Comparison of ENCODE assay signal across 18 cellular contexts in the genomic region with DNA sequence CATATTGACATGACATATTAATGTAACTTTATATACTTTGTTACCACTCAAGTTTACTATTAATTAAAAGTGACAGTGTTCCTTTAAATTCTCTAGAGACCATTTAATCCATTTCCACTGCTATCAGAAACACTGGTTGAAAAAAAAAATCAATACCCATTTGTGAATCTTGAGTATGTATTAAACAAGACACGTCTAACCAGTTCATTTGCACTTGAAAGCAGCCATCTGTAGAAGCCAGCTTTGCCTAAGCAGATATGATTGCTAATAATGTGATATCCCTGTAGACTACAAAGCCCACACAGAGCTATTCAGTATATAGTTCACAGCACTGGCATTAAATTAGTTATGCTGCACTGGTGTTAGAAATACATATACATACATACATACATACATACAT.
"Had no signal": no experiment of that assay in that cellular context is flagged by ENCODE, and none has a peak within 500 bp of the region (broad histone marks: within the 10 kb centered on the region; RNA-seq: fewer than 3 reads in every experiment).

No MANE protein-coding gene starts in this region.

- H3K4me1 ChIP-seq: breast epithelium, right atrium auricular region, tibial artery, uterus had no signal

- H3K4me1 Mint-ChIP-seq: activated CD4-positive, alpha-beta memory T cell treated with anti-CD3 and anti-CD28 coated beads, Interleukin-2, amount 10 ng/mL, durations not matched to agents 7 days and 5 days; activated CD4-positive, alpha-beta T cell treated with anti-CD3 and anti-CD28 coated beads for 36 hours; activated naive CD8-positive, alpha-beta T cell treated with anti-CD3 and anti-CD28 coated beads for 36 hours; stimulated activated effector memory CD8-positive, alpha-beta T cell treated with anti-CD3 and anti-CD28 coated beads, Interleukin-12 subunit alpha, Interleukin-12 subunit beta, amount 100 ng/mL, for 72 hours had no signal

- H3K36me3 ChIP-seq: breast epithelium, right atrium auricular region, uterus had no signal

- H3K4me3 ChIP-seq: breast epithelium, hepatocyte, right atrium auricular region, smooth muscle cell, tibial artery, uterus had no signal

- H3K9me3 Mint-ChIP-seq: activated CD4-positive, alpha-beta memory T cell treated with anti-CD3 and anti-CD28 coated beads, Interleukin-2, amount 10 ng/mL, durations not matched to agents 7 days and 5 days; activated naive CD8-positive, alpha-beta T cell treated with anti-CD3 and anti-CD28 coated beads for 36 hours; natural killer cell treated with Interleukin-12 subunit alpha and Interleukin-12 subunit beta and Interleukin-15 and Interleukin-18, amount 100 ng/mL, for 72 hours; stimulated activated effector memory CD8-positive, alpha-beta T cell treated with anti-CD3 and anti-CD28 coated beads, Interleukin-12 subunit alpha, Interleukin-12 subunit beta, amount 100 ng/mL, for 72 hours had no signal

- H3K27me3 ChIP-seq: breast epithelium, hepatocyte, right atrium auricular region, tibial artery, uterus had no signal

- H3K27me3 Mint-ChIP-seq: activated CD4-positive, alpha-beta memory T cell treated with anti-CD3 and anti-CD28 coated beads, Interleukin-2, amount 10 ng/mL, durations not matched to agents 7 days and 5 days; activated CD4-positive, alpha-beta T cell treated with anti-CD3 and anti-CD28 coated beads for 36 hours; activated naive CD8-positive, alpha-beta T cell treated with anti-CD3 and anti-CD28 coated beads for 36 hours; natural killer cell treated with Interleukin-12 subunit alpha and Interleukin-12 subunit beta and Interleukin-15 and Interleukin-18, amount 100 ng/mL, for 72 hours had no signal

- ATAC-seq: activated CD4-positive, alpha-beta T cell treated with anti-CD3 and anti-CD28 coated beads for 36 hours; left ventricle myocardium superior; natural killer cell treated with Interleukin-12 subunit alpha and Interleukin-12 subunit beta and Interleukin-15 and Interleukin-18, amount 100 ng/mL, for 72 hours; stimulated activated effector memory CD8-positive, alpha-beta T cell treated with anti-CD3 and anti-CD28 coated beads, Interleukin-12 subunit alpha, Interleukin-12 subunit beta, amount 100 ng/mL, for 72 hours had no signal

- H3K27ac ChIP-seq: breast epithelium, right atrium auricular region, tibial artery, uterus had no signal

- H3K27ac Mint-ChIP-seq: activated CD4-positive, alpha-beta memory T cell treated with anti-CD3 and anti-CD28 coated beads, Interleukin-2, amount 10 ng/mL, durations not matched to agents 7 days and 5 days; activated CD4-positive, alpha-beta T cell treated with anti-CD3 and anti-CD28 coated beads for 36 hours; activated naive CD8-positive, alpha-beta T cell treated with anti-CD3 and anti-CD28 coated beads for 36 hours; natural killer cell treated with Interleukin-12 subunit alpha and Interleukin-12 subunit beta and Interleukin-15 and Interleukin-18, amount 100 ng/mL, for 72 hours; stimulated activated effector memory CD8-positive, alpha-beta T cell treated with anti-CD3 and anti-CD28 coated beads, Interleukin-12 subunit alpha, Interleukin-12 subunit beta, amount 100 ng/mL, for 72 hours had no signal

- H3K9me3 ChIP-seq: breast epithelium, right atrium auricular region, tibial artery, uterus had no signal

- DNase-seq: activated CD4-positive, alpha-beta memory T cell treated with anti-CD3 and anti-CD28 coated beads, Interleukin-2, amount 10 ng/mL, durations not matched to agents 7 days and 5 days; activated CD4-positive, alpha-beta T cell treated with anti-CD3 and anti-CD28 coated beads for 36 hours; activated gamma-delta T cell treated with Interleukin-2 at 50 U/mL for 16 hours; activated naive CD8-positive, alpha-beta T cell treated with anti-CD3 and anti-CD28 coated beads for 36 hours; activated T-cell treated with anti-CD3 and anti-CD28 coated beads, Interleukin-2, amount 50 U/mL, for 48 hours; dermis blood vessel endothelial cell; erythroblast; left ventricle myocardium superior; mesenchymal stem cell; nucleus accumbens; tibial artery; uterus had no signal

- H3K4me3 Mint-ChIP-seq: activated CD4-positive, alpha-beta memory T cell treated with anti-CD3 and anti-CD28 coated beads, Interleukin-2, amount 10 ng/mL, durations not matched to agents 7 days and 5 days; activated CD4-positive, alpha-beta T cell treated with anti-CD3 and anti-CD28 coated beads for 36 hours; activated naive CD8-positive, alpha-beta T cell treated with anti-CD3 and anti-CD28 coated beads for 36 hours; natural killer cell treated with Interleukin-12 subunit alpha and Interleukin-12 subunit beta and Interleukin-15 and Interleukin-18, amount 100 ng/mL, for 72 hours; stimulated activated effector memory CD8-positive, alpha-beta T cell treated with anti-CD3 and anti-CD28 coated beads, Interleukin-12 subunit alpha, Interleukin-12 subunit beta, amount 100 ng/mL, for 72 hours had no signal
